Comparison of ENCODE assay signal across 30 cellular contexts in genomic region chr4:181846934-181847333, GRCh38.
"Had no signal": no experiment of that assay in that cellular context is flagged by ENCODE, and none has a peak within 500 bp of the region (broad histone marks: within the 10 kb centered on the region; RNA-seq: fewer than 3 reads in every experiment).

No MANE protein-coding gene starts in this region.

- ATAC-seq: activated naive CD4-positive, alpha-beta T cell treated with anti-CD3 and anti-CD28 coated beads, Interleukin-2, amount 50 U/mL, for 72 hours; activated naive CD8-positive, alpha-beta T cell treated with anti-CD3 and anti-CD28 coated beads, Interleukin-2, amount 50 U/mL, for 24 hours; activated T-cell treated with anti-CD3 and anti-CD28 coated beads, Interleukin-2, amount 50 U/mL, for 4 hours; activated T-cell treated with anti-CD3 and anti-CD28 coated beads, Interleukin-2, amount 50 U/mL, for 72 hours; activated T-helper 17 cell treated with anti-CD3 and anti-CD28 coated beads, Interleukin-2, amount 50 U/mL, for 72 hours; body of pancreas had no signal

- H3K36me3 ChIP-seq: adrenal gland, ascending aorta, brain microvascular endothelial cell, breast epithelium, cardiac muscle cell had no signal

- H3K27me3 ChIP-seq: adrenal gland, ascending aorta, body of pancreas, brain microvascular endothelial cell, breast epithelium, cardiac muscle cell had no signal

- H3K9me3 ChIP-seq: adrenal gland, ascending aorta, body of pancreas, breast epithelium had no signal

- DNase-seq: activated effector memory CD4-positive, alpha-beta T cell treated with anti-CD3 and anti-CD28 coated beads, Interleukin-2, amount 50 U/mL, for 16 hours; activated effector memory CD4-positive, alpha-beta T cell treated with Interleukin-2 at 50 U/mL for 16 hours; activated gamma-delta T cell; activated gamma-delta T cell treated with Interleukin-2 at 50 U/mL for 16 hours; activated naive CD4-positive, alpha-beta T cell; activated naive CD4-positive, alpha-beta T cell treated with anti-CD3 and anti-CD28 coated beads for 36 hours; activated naive CD4-positive, alpha-beta T cell treated with anti-CD3 and anti-CD28 coated beads, Interleukin-2, amount 10 ng/mL, durations not matched to agents 7 days and 5 days; activated naive CD4-positive, alpha-beta T cell treated with anti-CD3 and anti-CD28 coated beads, Interleukin-2, amount 50 U/mL, for 16 hours; activated naive CD4-positive, alpha-beta T cell treated with Interleukin-2 at 50 U/mL for 16 hours; activated naive CD8-positive, alpha-beta T cell treated with anti-CD3 and anti-CD28 coated beads for 36 hours; activated naive CD8-positive, alpha-beta T cell treated with anti-CD3 and anti-CD28 coated beads, Interleukin-2, amount 10 ng/mL, durations not matched to agents 7 days and 5 days; activated naive CD8-positive, alpha-beta T cell treated with anti-CD3 and anti-CD28 coated beads, Interleukin-2, amount 50 U/mL, for 24 hours; activated T-cell treated with anti-CD3 and anti-CD28 coated beads, Interleukin-2, amount 50 U/mL, for 4 hours; activated T-cell treated with anti-CD3 and anti-CD28 coated beads, Interleukin-2, amount 50 U/mL, for 48 hours; activated T-cell treated with anti-CD3 and anti-CD28 coated beads, Interleukin-2, amount 50 U/mL, for 72 hours; adrenal gland; amniotic stem cell; amygdala; anterior cingulate cortex; aorta; body of pancreas; brain microvascular endothelial cell; caudate nucleus; central memory CD4-positive, alpha-beta T cell; cerebellar nuclear complex had no signal

- H3K27ac ChIP-seq: adrenal gland, ascending aorta, body of pancreas, brain microvascular endothelial cell, breast epithelium, cardiac muscle cell had no signal

- H3K4me3 ChIP-seq: adrenal gland, ascending aorta, body of pancreas, breast epithelium, cardiac muscle cell had no signal

- H3K4me1 ChIP-seq: adrenal gland, ascending aorta, body of pancreas, breast epithelium had no signal
